ENCODE assay signal across 21 cellular contexts in the genomic region with DNA sequence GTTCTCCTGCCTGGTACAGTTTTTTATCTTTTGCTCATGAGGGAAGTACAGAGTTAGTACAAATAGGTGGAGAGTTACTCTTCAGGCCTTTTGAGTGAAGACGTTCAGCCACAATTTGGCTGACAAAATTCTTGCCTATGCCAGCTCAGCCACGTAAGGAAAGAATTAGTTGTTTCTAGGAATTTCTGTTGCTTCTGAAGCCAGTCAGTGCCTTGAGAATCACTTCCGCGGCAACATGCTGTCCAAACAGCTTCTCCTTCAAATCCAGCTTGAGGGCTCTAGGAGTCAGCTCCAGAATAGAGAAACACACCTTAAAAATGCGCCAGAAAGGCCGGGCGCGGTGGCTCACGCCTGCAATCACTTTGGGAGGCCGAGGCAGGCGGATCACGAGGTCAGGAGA. TPM values are rescaled to one million over a fixed set of nuclear protein-coding genes. Genes with fewer than 3 reads are reported as not detected.
DNase-seq lines count a peak whose midpoint lies in the region; ATAC-seq, FAIRE-seq and TF ChIP-seq lines count a peak whose summit lies in the region.
"Had no signal": no experiment of that assay in that cellular context is flagged by ENCODE, and none has a peak within 500 bp of the region (broad histone marks: within the 10 kb centered on the region; RNA-seq: fewer than 3 reads in every experiment).

No MANE protein-coding gene starts in this region.

- H3K4me2 ChIP-seq in GM23248 (ENCODE audit: unreplicated experiment) = no peak overlapping the region
- H3K4me2 ChIP-seq in K562 (ENCODE audit: insufficient read depth, low read length) = no peak overlapping the region
- H3K4me2 ChIP-seq: GM23338 had no signal

- H3K79me2 ChIP-seq in GM23248 (ENCODE audit: insufficient read depth) (no peaks in the 10 kb centered on the region), K562 (ENCODE audit: control insufficient read depth, insufficient read depth, low read length) (no peaks in the 10 kb centered on the region)

- in situ Hi-C loops in GM23248 (cut with MboI) = no loop called here
- in situ Hi-C loops in K562 (cut with MboI) = no loop called here

- no peaks in the 10 kb centered on the region for H4K20me1 ChIP-seq in GM23248 (ENCODE audit: insufficient read depth)
- no peaks in the 10 kb centered on the region for H4K20me1 ChIP-seq in K562 (replicated peaks; ENCODE audit: control insufficient read depth, insufficient read depth, low read length)
- H4K20me1 ChIP-seq: BLaER1 treated with 17β-estradiol and CSF1 and Interleukin-3, amounts not matched to agents 10 nM and 100 nM had no signal

- no peak overlapping the region for H3K9ac ChIP-seq in GM23248
- H3K9ac ChIP-seq in K562 (ENCODE audit: insufficient read depth in 1 of 2, low read depth in 2 of 2, low read length in 2 of 2) = no peak overlapping the region
- H3K9ac ChIP-seq: BLaER1 treated with 17β-estradiol and CSF1 and Interleukin-3, amounts not matched to agents 10 nM and 100 nM had no signal

- no peak for ATAC-seq in K562
- ATAC-seq: GM23338, HCT116 had no signal

- WGBS in GM23248 (ENCODE audit: low coverage in 1 of 2, low lambda C conversion rate in 2 of 2, missing lambda C conversion rate in 2 of 2), 2 experiments = 63 to 66% methylated on average over 12 of the region's 12 CpGs
- WGBS in K562 (ENCODE audit: insufficient coverage, low coverage, missing lambda C conversion rate) = 58% methylated on average over 10 of the region's 12 CpGs

- peak; percentile 58 for FAIRE-seq in K562 (lab: Jason Lieb, UNC)
- FAIRE-seq: D721Med had no signal

- no peaks in the 10 kb centered on the region for H3K9me2 ChIP-seq in GM23248 (ENCODE audit: insufficient read depth)

- no peak for TF ChIP-seq CTCF in K562 (IDR thresholded peaks at IDR 0.05 in 2 of 3, conservative IDR thresholded peaks at IDR 0.05 in 1 of 3; ENCODE audit: insufficient read depth in 2 of 3, low read depth in 1 of 3, low read length in 3 of 3)
- TF ChIP-seq CTCF in fibroblast of mammary gland (conservative IDR thresholded peaks at IDR 0.05; ENCODE audit: control insufficient read depth, insufficient read depth, low read depth, low read length) = no peak
- no peak for TF ChIP-seq CTCF in GM10248 (IDR thresholded peaks at IDR 0.05; ENCODE audit: control extremely low read depth, extremely low read depth, low read depth, missing control alignments)

- CTCF ChIA-PET in K562 (lab: Yijun Ruan, JAX; ENCODE audit: low intra/inter-chr PET ratio) (no interaction called here), GM10248 (lab: Yijun Ruan, JAX) (no interaction called here)

- H3K9me3 ChIP-seq in GM23248 (ENCODE audit: low read depth) (no peaks in the 10 kb centered on the region), K562 (replicated peaks; ENCODE audit: control insufficient read depth, insufficient read depth, low read depth, low read length) (no peaks in the 10 kb centered on the region)
- H3K9me3 ChIP-seq: BE2C; BLaER1 treated with 17β-estradiol and CSF1 and Interleukin-3, amounts not matched to agents 10 nM and 100 nM had no signal

- peaks cover 31% of the 10 kb centered on the region for H3K27me3 ChIP-seq in GM23248 (replicated peaks; ENCODE audit: insufficient read depth)
- H3K27me3 ChIP-seq in K562 (ENCODE audit: control insufficient read depth in 2 of 2, insufficient read depth in 2 of 2, low read length in 2 of 2) = peaks cover 3 to 4% of the 10 kb centered on the region in 2 experiments; a peak in 2 of 5 replicates
- H3K27me3 ChIP-seq: BE2C; BLaER1 treated with 17β-estradiol and CSF1 and Interleukin-3, amounts not matched to agents 10 nM and 100 nM had no signal

- BruUV-seq in K562 (replicated peaks; lab: Mats Ljungman, UMichigan) = no TSS peak

- no peak overlapping the region for H3K27ac ChIP-seq in GM23248
- no peak overlapping the region for H3K27ac ChIP-seq in K562 (ENCODE audit: extremely low read depth, low read depth, low read length)

- no peak overlapping the region for H2AFZ ChIP-seq in GM23248
- no peak overlapping the region for H2AFZ ChIP-seq in K562 (ENCODE audit: low read depth, low read length)
- H2AFZ ChIP-seq: GM23338 had no signal

- intact Hi-C loops in K562 (cut with micrococcal nuclease) = no loop called here

- no peak for TF ChIP-seq POLR2A in K562 (conservative IDR thresholded peaks at IDR 0.05)

- no peak for TF ChIP-seq EP300 in K562 (IDR thresholded peaks at IDR 0.05; ENCODE audit: low read length)

- no peaks in the 10 kb centered on the region for H3K9me1 ChIP-seq in K562 (ENCODE audit: control insufficient read depth, insufficient read depth, low read length)

- no peaks in the 10 kb centered on the region for H3K4me1 ChIP-seq in GM23248 (ENCODE audit: insufficient read depth)
- H3K4me1 ChIP-seq in K562 (replicated peaks in 1 of 2; ENCODE audit: control insufficient read depth in 2 of 2, insufficient read depth in 2 of 2, low read length in 2 of 2) = peaks cover 4 to 6% of the 10 kb centered on the region in 2 experiments; a peak in 4 of 5 replicates
- H3K4me1 ChIP-seq: BE2C had no signal

- H3F3A ChIP-seq in GM23248 (ENCODE audit: insufficient read depth) = no peaks in the 10 kb centered on the region

- DNase-seq in GM23248 = peak; percentile 43
- no peak for DNase-seq in K562 (ENCODE audit: extremely low read depth in 1 of 4, low spot score in 3 of 4)
- DNase-seq in fibroblast of mammary gland (ENCODE audit: low read depth) = peak; percentile 2
- no peak for DNase-seq in GM10248 (ENCODE audit: extremely low spot score)
- no peak for DNase-seq in NCI-H748 (lab: John Stamatoyannopoulos, UW; ENCODE audit: unreplicated experiment)
- DNase-seq in HK-2 (ENCODE audit: unreplicated experiment) = no peak
- DNase-seq: BE2C; CD4-positive, alpha-beta T cell; CD8-positive, alpha-beta memory T cell; DMS 273 treated with DMSO at 0.1 percent for 48 hours; DMS79; EL; GDM1; H9 had no signal

- TF ChIP-seq RAD21 in K562 (CRISPR knock-in tag; conservative IDR thresholded peaks at IDR 0.05 in 1 of 2, IDR thresholded peaks at IDR 0.05 in 1 of 2) = no peak

- POLR2A ChIA-PET in K562 (lab: Yijun Ruan, JAX) (no interaction called here), GM10248 (lab: Yijun Ruan, JAX) (no interaction called here)

- H3K36me3 ChIP-seq in GM23248 (ENCODE audit: low read depth) (no peaks in the 10 kb centered on the region), K562 (ENCODE audit: control insufficient read depth, insufficient read depth, low read length) (no peaks in the 10 kb centered on the region)
- H3K36me3 ChIP-seq: BE2C; BLaER1 treated with 17β-estradiol and CSF1 and Interleukin-3, amounts not matched to agents 10 nM and 100 nM had no signal

- no peak overlapping the region for H3K4me3 ChIP-seq in GM23248
- no peak overlapping the region for H3K4me3 ChIP-seq in K562
- no peak overlapping the region for H3K4me3 ChIP-seq in fibroblast of mammary gland (ENCODE audit: control insufficient read depth, low read depth, low read length)
- H3K4me3 ChIP-seq: BLaER1 treated with 17β-estradiol and CSF1 and Interleukin-3, amounts not matched to agents 10 nM and 100 nM; GM23338 had no signal

TF ChIP-seq in K562, 482 proteins besides CTCF, POLR2A, EP300 and RAD21 (continues in another document):
- no peak for TF ChIP-seq ZBTB8A (IDR thresholded peaks at IDR 0.05; ENCODE audit: partially characterized antibody)

RNA-seq across cellular contexts. Expression of a gene that starts 27.5 kb away (rescaled TPM):
- total RNA-seq in GM23248 (2014; rRNA removed; shearing (Covaris generic)) = 0.25 and 1.5 TPM in 2 replicates
- polyA plus RNA-seq in GM23248 (2016; fragmentation: Nextera tagmentation; extraction: Ambion mirVana) (0.13 and 0.18 TPM in 2 replicates), K562 (2011; rRNA removed) (0.05 TPM in 1 of 2 replicates, not detected in the other), K562 (2014; fragmentation: Illumina TruSeq; extraction: Trizol) (0.07 and 0.10 TPM in 2 replicates), K562 (2014; fragmentation: Nextera tagmentation; extraction: Ambion mirVana) (under 1 TPM; 0.06 to 0.15 TPM), K562 (2014; rRNA removed) (0.30 TPM in 1 of 2 replicates, not detected in the other)
- not detected in 2 replicates for total RNA-seq in K562 (2011; cell fraction: chromatin; rRNA removed; ENCODE audit: low replicate concordance)
- total RNA-seq in K562 (2011; cell fraction: nucleolus; rRNA removed) = not detected in 2 replicates
- not detected in 2 replicates for total RNA-seq in K562 (2011; cell fraction: nucleoplasm; rRNA removed)
- total RNA-seq in K562 (2014; rRNA removed) (not detected in 2 replicates), K562 (2014; rRNA removed; fragmentation: Illumina TruSeq; extraction: Trizol) (0.10 TPM in 1 of 2 replicates, not detected in the other), K562 (2015; rRNA removed; fragmentation: Illumina TruSeq; extraction: Trizol) (0.19 and 0.33 TPM in 2 replicates), K562 (2021) (0.11 TPM in 1 of 2 replicates, not detected in the other)
- not detected in 2 replicates for polyA plus RNA-seq in K562 (2011; cell fraction: cytosol; rRNA removed)
- polyA plus RNA-seq in K562 (2011; cell fraction: nucleus; rRNA removed) = 0.07 and 0.10 TPM in 2 replicates
- 0.23 and 0.44 TPM in 2 replicates for polyA plus RNA-seq in K562 (2012)
- polyA minus RNA-seq in K562 (2011; rRNA and poly(A)+ RNA removed) = not detected in 2 replicates
- not detected in 2 replicates for polyA minus RNA-seq in K562 (2011; cell fraction: cytosol; rRNA and poly(A)+ RNA removed)
- polyA minus RNA-seq in K562 (2011; cell fraction: nucleus; rRNA and poly(A)+ RNA removed) = not detected in 2 replicates
- total RNA-seq: A172; A673; CD4-positive, alpha-beta T cell; CD8-positive, alpha-beta memory T cell; H4 had no signal

RNA-seq across cellular contexts. Expression of a gene that starts 33.4 kb away (rescaled TPM):
- 4.2 and 15.6 TPM in 2 replicates for total RNA-seq in GM23248 (2014; rRNA removed; shearing (Covaris generic))
- polyA plus RNA-seq in GM23248 (2016; fragmentation: Nextera tagmentation; extraction: Ambion mirVana) (5.6 and 5.9 TPM in 2 replicates), K562 (2011; rRNA removed) (0.30 and 0.79 TPM in 2 replicates), K562 (2014; fragmentation: Illumina TruSeq; extraction: Trizol) (0.43 and 0.61 TPM in 2 replicates), K562 (2014; fragmentation: Nextera tagmentation; extraction: Ambion mirVana) (under 1 TPM; 0.08 to 0.18 TPM), K562 (2014; rRNA removed) (0.72 and 1.2 TPM in 2 replicates)
- total RNA-seq in K562 (2011; cell fraction: chromatin; rRNA removed; ENCODE audit: low replicate concordance) = 0.56 and 1.1 TPM in 2 replicates
- total RNA-seq in K562 (2011; cell fraction: nucleolus; rRNA removed) = 0.83 and 0.92 TPM in 2 replicates
- total RNA-seq in K562 (2011; cell fraction: nucleoplasm; rRNA removed) = 0.88 and 1.2 TPM in 2 replicates
- total RNA-seq in K562 (2014; rRNA removed) (0.27 and 0.90 TPM in 2 replicates), K562 (2014; rRNA removed; fragmentation: Illumina TruSeq; extraction: Trizol) (0.33 and 0.67 TPM in 2 replicates), K562 (2015; rRNA removed; fragmentation: Illumina TruSeq; extraction: Trizol) (0.33 and 0.60 TPM in 2 replicates), K562 (2021) (1.3 and 1.6 TPM in 2 replicates)
- 0.27 and 0.95 TPM in 2 replicates for polyA plus RNA-seq in K562 (2011; cell fraction: cytosol; rRNA removed)
- polyA plus RNA-seq in K562 (2011; cell fraction: nucleus; rRNA removed) = 0.91 and 2.0 TPM in 2 replicates
- polyA plus RNA-seq in K562 (2012) = 0.68 and 1.8 TPM in 2 replicates
- 0.21 and 0.56 TPM in 2 replicates for polyA minus RNA-seq in K562 (2011; rRNA and poly(A)+ RNA removed)
- polyA minus RNA-seq in K562 (2011; cell fraction: cytosol; rRNA and poly(A)+ RNA removed) = 0.36 and 1.3 TPM in 2 replicates
- 0.33 and 0.81 TPM in 2 replicates for polyA minus RNA-seq in K562 (2011; cell fraction: nucleus; rRNA and poly(A)+ RNA removed)

Comparison
In these comparisons a context has a peak if more than half of its experiments do, and no peak if none do; other contexts are left out.
1. DNase-seq: peak in GM23248 (single experiment) and fibroblast of mammary gland (single experiment); none in K562 (0 of 4), GM10248 (single experiment), NCI-H748 (single experiment) and HK-2 (single experiment).